In the genomic region with DNA sequence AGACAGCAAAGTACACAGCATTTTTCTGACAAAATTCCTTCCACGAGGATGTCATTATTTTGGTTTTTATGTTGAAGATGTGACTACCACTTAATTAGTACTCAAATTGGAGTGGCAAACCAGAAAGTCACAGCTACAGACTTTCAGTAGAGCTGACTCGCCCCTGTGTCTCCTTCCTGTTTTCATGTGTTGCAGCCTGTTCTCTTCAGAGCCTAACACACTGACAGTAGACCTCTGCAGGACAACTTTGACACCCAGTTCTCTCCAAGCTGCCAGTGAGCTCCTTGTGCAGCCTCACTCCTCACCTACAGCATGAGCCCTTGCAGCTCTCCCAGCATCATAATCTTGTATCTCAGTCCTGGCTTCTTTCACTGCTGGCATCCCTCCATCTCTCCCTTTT, we compare ENCODE assay signal across 13 cellular contexts. TPM values are rescaled to one million over a fixed set of nuclear protein-coding genes. Genes with fewer than 3 reads are reported as not detected.
DNase-seq lines count a peak whose midpoint lies in the region; ATAC-seq and TF ChIP-seq lines count a peak whose summit lies in the region.
"Not testable (repeated sequence)": the region's sequence is repeated elsewhere in the genome, so short reads cannot be mapped to it uniquely, and the experiment has no call there.
"Had no signal": no experiment of that assay in that cellular context is flagged by ENCODE, and none has a peak within 500 bp of the region (broad histone marks: within the 10 kb centered on the region; RNA-seq: fewer than 3 reads in every experiment).

No MANE protein-coding gene starts in this region.

- peak; percentile 24 for DNase-seq in GM23248
- peak; percentile 61 for DNase-seq in activated CD4-positive, alpha-beta T cell treated with anti-CD3 and anti-CD28 coated beads, Interleukin-2, amount 10 ng/mL, durations not matched to agents 24 days and 14 days
- DNase-seq in activated CD8-positive, alpha-beta memory T cell treated with anti-CD3 and anti-CD28 coated beads, Interleukin-2, amount 10 ng/mL, durations not matched to agents 7 days and 5 days; activated naive CD8-positive, alpha-beta T cell treated with anti-CD3 and anti-CD28 coated beads for 36 hours; chondrocyte (ENCODE audit: low spot score); memory B cell (ENCODE audit: low spot score in 2 of 2); stimulated activated naive CD8-positive, alpha-beta T cell treated with anti-CD3 and anti-CD28 coated beads, Interleukin-15, amount 100 ng/mL, for 72 hours: not testable (repeated sequence)

- H3K27ac Mint-ChIP-seq in activated CD4-positive, alpha-beta T cell treated with anti-CD3 and anti-CD28 coated beads, Interleukin-2, amount 10 ng/mL, durations not matched to agents 24 days and 14 days, result peak overlapping the region; percentile 64
- H3K27ac Mint-ChIP-seq in activated CD8-positive, alpha-beta memory T cell treated with anti-CD3 and anti-CD28 coated beads, Interleukin-2, amount 10 ng/mL, durations not matched to agents 7 days and 5 days, result peak overlapping the region; percentile 33
- H3K27ac Mint-ChIP-seq in activated naive CD8-positive, alpha-beta T cell treated with anti-CD3 and anti-CD28 coated beads for 36 hours, result peak overlapping the region; percentile 54
- H3K27ac Mint-ChIP-seq in chondrocyte (ENCODE audit: unreplicated experiment), result peak overlapping the region; percentile 42
- H3K27ac Mint-ChIP-seq in memory B cell, result peak overlapping the region; percentile 77
- H3K27ac Mint-ChIP-seq in stimulated activated naive CD8-positive, alpha-beta T cell treated with anti-CD3 and anti-CD28 coated beads, Interleukin-15, amount 100 ng/mL, for 72 hours, result peak overlapping the region; percentile 1 to 67

- H3K4me3 ChIP-seq in GM23248, result not testable (repeated sequence)

- peak overlapping the region; percentile 49 for H3K27ac ChIP-seq in 22Rv1
- H3K27ac ChIP-seq in GM23248, result not testable (repeated sequence)

- not testable (repeated sequence) for H3K9me3 Mint-ChIP-seq in activated CD4-positive, alpha-beta T cell treated with anti-CD3 and anti-CD28 coated beads, Interleukin-2, amount 10 ng/mL, durations not matched to agents 24 days and 14 days; activated CD8-positive, alpha-beta memory T cell treated with anti-CD3 and anti-CD28 coated beads, Interleukin-2, amount 10 ng/mL, durations not matched to agents 7 days and 5 days (ENCODE audit: low read depth); activated naive CD8-positive, alpha-beta T cell treated with anti-CD3 and anti-CD28 coated beads for 36 hours; chondrocyte (ENCODE audit: low read depth); memory B cell; stimulated activated naive CD8-positive, alpha-beta T cell treated with anti-CD3 and anti-CD28 coated beads, Interleukin-15, amount 100 ng/mL, for 72 hours

- not testable (repeated sequence) for H3K27me3 ChIP-seq in GM23248 (replicated peaks; ENCODE audit: insufficient read depth)

- not testable (repeated sequence) for H3K27me3 Mint-ChIP-seq in activated CD4-positive, alpha-beta T cell treated with anti-CD3 and anti-CD28 coated beads, Interleukin-2, amount 10 ng/mL, durations not matched to agents 24 days and 14 days; activated CD8-positive, alpha-beta memory T cell treated with anti-CD3 and anti-CD28 coated beads, Interleukin-2, amount 10 ng/mL, durations not matched to agents 7 days and 5 days; activated naive CD8-positive, alpha-beta T cell treated with anti-CD3 and anti-CD28 coated beads for 36 hours; chondrocyte (ENCODE audit: low read depth); memory B cell; stimulated activated naive CD8-positive, alpha-beta T cell treated with anti-CD3 and anti-CD28 coated beads, Interleukin-15, amount 100 ng/mL, for 72 hours

- in situ Hi-C loops in GM23248 (cut with MboI), result not testable (repeated sequence)

- not testable (repeated sequence) for H2AFZ ChIP-seq in GM23248

- not testable (repeated sequence) for H3K4me2 ChIP-seq in GM23248 (ENCODE audit: unreplicated experiment)

- H3K36me3 Mint-ChIP-seq in activated CD4-positive, alpha-beta T cell treated with anti-CD3 and anti-CD28 coated beads, Interleukin-2, amount 10 ng/mL, durations not matched to agents 24 days and 14 days (ENCODE audit: low read depth), result peaks cover 26% of the 10 kb centered on the region
- peaks cover 15% of the 10 kb centered on the region for H3K36me3 Mint-ChIP-seq in activated CD8-positive, alpha-beta memory T cell treated with anti-CD3 and anti-CD28 coated beads, Interleukin-2, amount 10 ng/mL, durations not matched to agents 7 days and 5 days
- peaks cover 17% of the 10 kb centered on the region for H3K36me3 Mint-ChIP-seq in activated naive CD8-positive, alpha-beta T cell treated with anti-CD3 and anti-CD28 coated beads for 36 hours
- H3K36me3 Mint-ChIP-seq in chondrocyte (ENCODE audit: low read depth) (peaks cover 29% of the 10 kb centered on the region), memory B cell (peaks cover 11% of the 10 kb centered on the region)

- H3K4me3 Mint-ChIP-seq in activated CD4-positive, alpha-beta T cell treated with anti-CD3 and anti-CD28 coated beads, Interleukin-2, amount 10 ng/mL, durations not matched to agents 24 days and 14 days; activated CD8-positive, alpha-beta memory T cell treated with anti-CD3 and anti-CD28 coated beads, Interleukin-2, amount 10 ng/mL, durations not matched to agents 7 days and 5 days; activated naive CD8-positive, alpha-beta T cell treated with anti-CD3 and anti-CD28 coated beads for 36 hours; chondrocyte (ENCODE audit: unreplicated experiment); memory B cell; stimulated activated naive CD8-positive, alpha-beta T cell treated with anti-CD3 and anti-CD28 coated beads, Interleukin-15, amount 100 ng/mL, for 72 hours: not testable (repeated sequence)

- H4K20me1 ChIP-seq in GM23248 (ENCODE audit: insufficient read depth), result not testable (repeated sequence)

- not testable (repeated sequence) for H3K79me2 ChIP-seq in GM23248 (ENCODE audit: insufficient read depth)

- intact Hi-C loops in activated CD4-positive, alpha-beta T cell treated with anti-CD3 and anti-CD28 coated beads, Interleukin-2, amount 10 ng/mL, durations not matched to agents 24 days and 14 days (cut with micrococcal nuclease), result not testable (repeated sequence)

- not testable (repeated sequence) for H3K9me2 ChIP-seq in GM23248 (ENCODE audit: insufficient read depth)

- H3K9ac ChIP-seq in GM23248, result not testable (repeated sequence)

- H3K4me1 ChIP-seq in GM23248 (ENCODE audit: insufficient read depth), result not testable (repeated sequence)

- WGBS in GM23248 (ENCODE audit: low coverage in 1 of 2, low lambda C conversion rate in 2 of 2, missing lambda C conversion rate in 2 of 2), 2 experiments, result 44 to 53% methylated on average over 2 of the region's 2 CpGs

- H3K9me3 ChIP-seq in GM23248 (ENCODE audit: low read depth), result not testable (repeated sequence)

- peaks cover 14% of the 10 kb centered on the region for H3K4me1 Mint-ChIP-seq in activated CD4-positive, alpha-beta T cell treated with anti-CD3 and anti-CD28 coated beads, Interleukin-2, amount 10 ng/mL, durations not matched to agents 24 days and 14 days
- H3K4me1 Mint-ChIP-seq in activated CD8-positive, alpha-beta memory T cell treated with anti-CD3 and anti-CD28 coated beads, Interleukin-2, amount 10 ng/mL, durations not matched to agents 7 days and 5 days; activated naive CD8-positive, alpha-beta T cell treated with anti-CD3 and anti-CD28 coated beads for 36 hours; memory B cell: not testable (repeated sequence)
- H3K4me1 Mint-ChIP-seq in chondrocyte (ENCODE audit: low read depth), result peaks cover 11% of the 10 kb centered on the region
- peaks cover 17% of the 10 kb centered on the region for H3K4me1 Mint-ChIP-seq in stimulated activated naive CD8-positive, alpha-beta T cell treated with anti-CD3 and anti-CD28 coated beads, Interleukin-15, amount 100 ng/mL, for 72 hours

- not testable (repeated sequence) for H3F3A ChIP-seq in GM23248 (ENCODE audit: insufficient read depth)

- CTCF ChIA-PET in activated CD8-positive, alpha-beta memory T cell treated with anti-CD3 and anti-CD28 coated beads, Interleukin-2, amount 10 ng/mL, durations not matched to agents 7 days and 5 days (lab: Charles Lee), result interaction anchor here (0.7 kb wide), 1 partner anchor 30 kb away, joined by 3 read pairs; no protein-coding TSS in a partner anchor

- not testable (repeated sequence) for TF ChIP-seq CTCF in 22Rv1 (IDR thresholded peaks at IDR 0.05); chondrocyte (IDR thresholded peaks at IDR 0.05)

- not testable (repeated sequence) for ATAC-seq in activated CD8-positive, alpha-beta memory T cell treated with anti-CD3 and anti-CD28 coated beads, Interleukin-2, amount 10 ng/mL, durations not matched to agents 7 days and 5 days; memory B cell (ENCODE audit: low read depth); stimulated activated naive CD8-positive, alpha-beta T cell treated with anti-CD3 and anti-CD28 coated beads, Interleukin-15, amount 100 ng/mL, for 72 hours

- H3K36me3 ChIP-seq in GM23248 (ENCODE audit: low read depth), result peaks cover 25% of the 10 kb centered on the region

RNA-seq across cellular contexts. Expression of a gene that starts 29.2 kb away (rescaled TPM):
- total RNA-seq in GM23248 (2014; rRNA removed; shearing (Covaris generic)), result 33.6 and 35.3 TPM in 2 replicates
- 25.3 TPM in 2 replicates for polyA plus RNA-seq in GM23248 (2016; fragmentation: Nextera tagmentation; extraction: Ambion mirVana)
- total RNA-seq in activated CD4-positive, alpha-beta T cell treated with anti-CD3 and anti-CD28 coated beads, Interleukin-2, amount 10 ng/mL, durations not matched to agents 24 days and 14 days, result 38.0 and 39.2 TPM in 2 replicates
- 10 to 100 TPM; 32.2 to 33.5 TPM for total RNA-seq in activated CD8-positive, alpha-beta memory T cell treated with anti-CD3 and anti-CD28 coated beads, Interleukin-2, amount 10 ng/mL, durations not matched to agents 7 days and 5 days
- total RNA-seq in activated naive CD8-positive, alpha-beta T cell treated with anti-CD3 and anti-CD28 coated beads for 36 hours, result 10 to 100 TPM; 34.9 to 35.5 TPM
- 27.4 to 66.6 TPM (median 64.1 TPM) in 3 replicates for total RNA-seq in chondrocyte

RNA-seq across cellular contexts. Expression of a gene that starts 49.0 kb away (rescaled TPM):
- 0.25 and 0.43 TPM in 2 replicates for total RNA-seq in GM23248 (2014; rRNA removed; shearing (Covaris generic))
- polyA plus RNA-seq in GM23248 (2016; fragmentation: Nextera tagmentation; extraction: Ambion mirVana), result not detected in 2 replicates
- 0.45 TPM in 1 of 2 replicates, not detected in the other for total RNA-seq in activated CD4-positive, alpha-beta T cell treated with anti-CD3 and anti-CD28 coated beads, Interleukin-2, amount 10 ng/mL, durations not matched to agents 24 days and 14 days
- total RNA-seq in activated CD8-positive, alpha-beta memory T cell treated with anti-CD3 and anti-CD28 coated beads, Interleukin-2, amount 10 ng/mL, durations not matched to agents 7 days and 5 days, result under 1 TPM; 0.14 to 0.20 TPM
- under 1 TPM in 1 of 2 experiments, not detected in 1; 0.23 TPM for total RNA-seq in activated naive CD8-positive, alpha-beta T cell treated with anti-CD3 and anti-CD28 coated beads for 36 hours
- total RNA-seq in chondrocyte, result 0.34 TPM in 1 of 3 replicates, not detected in the others
- total RNA-seq: G401, Right ventricle myocardium inferior, RPMI7951 had no signal
- polyA plus RNA-seq: CD4-positive, alpha-beta memory T cell; IgD-negative memory B cell had no signal
